Comparison of ENCODE assay signal across 11 cellular contexts in genomic region chr2:216189410-216189809, GRCh38.
DNase-seq lines count a peak whose midpoint lies in the region; ATAC-seq, FAIRE-seq and TF ChIP-seq lines count a peak whose summit lies in the region.
"Had no signal": no experiment of that assay in that cellular context is flagged by ENCODE, and none has a peak within 500 bp of the region (broad histone marks: within the 10 kb centered on the region; RNA-seq: fewer than 3 reads in every experiment).

No MANE protein-coding gene starts in this region.

- DNase-seq in H54 (ENCODE audit: insufficient read length, low spot score) (no peak), T-helper 17 cell (no peak), endothelial cell (ENCODE audit: low spot score) (no peak), osteocyte (ENCODE audit: extremely low spot score, unreplicated experiment) (no peak), HuH-7 (ENCODE audit: low spot score) (no peak), NCI-H1436 (lab: John Stamatoyannopoulos, UW) (no peak)
- DNase-seq: COR-L47, NCI-H446 treated with DMSO at 0.1 percent for 48 hours had no signal

- ATAC-seq in T-helper 17 cell: no peak
- ATAC-seq in HG02798 (IDR thresholded peaks at IDR 0.05; ENCODE audit: poor library complexity, unreplicated experiment): no peak
- ATAC-seq in activated CD4-positive, CD25-positive, alpha-beta regulatory T cell treated with anti-CD3 and anti-CD28 coated beads, Interleukin-2, amount 50 U/mL, for 24 hours: no peak

- no peak for TF ChIP-seq POLR2A in H54 (IDR thresholded peaks at IDR 0.05; ENCODE audit: low read depth, low read length)

- no peaks in the 10 kb centered on the region for H3K9me3 Mint-ChIP-seq in endothelial cell (ENCODE audit: unreplicated experiment)
- H3K9me3 Mint-ChIP-seq in osteocyte (ENCODE audit: unreplicated experiment): no peaks in the 10 kb centered on the region

- H3K4me3 Mint-ChIP-seq in T-helper 17 cell (no peak overlapping the region), endothelial cell (ENCODE audit: unreplicated experiment) (no peak overlapping the region), osteocyte (ENCODE audit: unreplicated experiment) (no peak overlapping the region)

- peak; percentile 11 for FAIRE-seq in H54 (lab: Jason Lieb, UNC)

- TF ChIP-seq CTCF in endothelial cell (IDR thresholded peaks at IDR 0.05; ENCODE audit: unreplicated experiment) (no peak), osteocyte (IDR thresholded peaks at IDR 0.05) (no peak)

- H3K27ac Mint-ChIP-seq in T-helper 17 cell (peak overlapping the region; percentile 87), endothelial cell (ENCODE audit: unreplicated experiment) (peak overlapping the region; percentile 45), osteocyte (ENCODE audit: unreplicated experiment) (peak overlapping the region; percentile 51)

- H3K9me3 ChIP-seq in T-helper 17 cell (ENCODE audit: control insufficient read depth, low read length, poor library complexity, severe bottlenecking): no peaks in the 10 kb centered on the region
- H3K9me3 ChIP-seq: suprapubic skin had no signal

- H3K36me3 Mint-ChIP-seq in T-helper 17 cell (ENCODE audit: low read depth) (peaks cover 8% of the 10 kb centered on the region), endothelial cell (ENCODE audit: low read depth, unreplicated experiment) (peaks cover 17% of the 10 kb centered on the region), osteocyte (ENCODE audit: unreplicated experiment) (peaks cover 35% of the 10 kb centered on the region)

- H3K27me3 Mint-ChIP-seq in T-helper 17 cell: no peaks in the 10 kb centered on the region
- H3K27me3 Mint-ChIP-seq in endothelial cell (ENCODE audit: unreplicated experiment): peaks cover 2% of the 10 kb centered on the region
- no peaks in the 10 kb centered on the region for H3K27me3 Mint-ChIP-seq in osteocyte (ENCODE audit: unreplicated experiment)

- H3K4me1 Mint-ChIP-seq in T-helper 17 cell (peaks cover 42% of the 10 kb centered on the region), endothelial cell (ENCODE audit: unreplicated experiment) (peaks cover 44% of the 10 kb centered on the region), osteocyte (ENCODE audit: unreplicated experiment) (peaks cover 37% of the 10 kb centered on the region)
